ENCODE assay signal across 13 cellular contexts in the genomic region with DNA sequence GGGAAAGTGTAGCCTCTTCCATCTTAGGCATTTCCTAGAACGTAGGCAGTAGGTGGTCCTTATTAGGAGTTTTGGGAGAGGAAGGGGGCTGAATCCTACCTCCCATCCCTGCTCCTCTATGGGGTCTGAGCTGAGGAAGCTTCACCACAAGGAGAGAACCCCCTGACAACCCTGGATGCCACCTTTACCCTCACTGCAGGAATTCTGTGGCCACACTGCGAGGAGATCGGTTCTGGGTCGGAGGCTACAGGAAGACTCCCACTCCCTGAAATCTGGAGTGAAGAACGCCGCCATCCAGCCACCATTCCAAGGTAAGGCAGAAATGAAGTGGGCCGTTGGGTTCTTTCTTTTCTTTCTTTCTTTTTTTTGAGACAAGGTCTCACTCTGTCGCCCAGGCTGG. TPM values are rescaled to one million over a fixed set of nuclear protein-coding genes. Genes with fewer than 3 reads are reported as not detected.
DNase-seq lines count a peak whose midpoint lies in the region; ATAC-seq lines count a peak whose summit lies in the region.
"Had no signal": no experiment of that assay in that cellular context is flagged by ENCODE, and none has a peak within 500 bp of the region (broad histone marks: within the 10 kb centered on the region; RNA-seq: fewer than 3 reads in every experiment).

No MANE protein-coding gene starts in this region.

- WGBS in mesenchymal stem cell = 90% methylated on average over 7 of the region's 8 CpGs

- H3K27me3 Mint-ChIP-seq in CD8-positive, alpha-beta memory T cell = no peaks in the 10 kb centered on the region
- no peaks in the 10 kb centered on the region for H3K27me3 Mint-ChIP-seq in activated CD4-positive, alpha-beta memory T cell treated with anti-CD3 and anti-CD28 coated beads, Interleukin-2, amount 10 ng/mL, durations not matched to agents 7 days and 5 days
- H3K27me3 Mint-ChIP-seq: stimulated activated naive B cell treated with anti-CD40 and anti-IgM and Interleukin-4, amounts not matched to agents 10 μg/mL and 1 μg/mL and 100 μg/mL, for 72 hours had no signal

- peaks cover 0 to 36% (median 0%) of the 10 kb centered on the region in 11 experiments; a peak in 4 of 22 replicates for H3K36me3 ChIP-seq in BLaER1 treated with 17β-estradiol and CSF1 and Interleukin-3, amounts not matched to agents 10 nM and 100 nM
- H3K36me3 ChIP-seq in CD8-positive, alpha-beta memory T cell (ENCODE audit: insufficient read depth, low read length) = peaks cover 14% of the 10 kb centered on the region
- H3K36me3 ChIP-seq in mesenchymal stem cell (ENCODE audit: control insufficient read depth in 1 of 2, insufficient read depth in 2 of 2, low read depth in 1 of 2, low read length in 2 of 2) = peaks cover 0 to 43% of the 10 kb centered on the region in 2 experiments
- H3K36me3 ChIP-seq: breast epithelium had no signal

- H3K4ac ChIP-seq in mesenchymal stem cell (ENCODE audit: low read depth in 1 of 2, low read length in 2 of 2) = no peak overlapping the region

- H3K27ac ChIP-seq in BLaER1 treated with 17β-estradiol and CSF1 and Interleukin-3, amounts not matched to agents 10 nM and 100 nM = no peak overlapping the region
- no peak overlapping the region for H3K27ac ChIP-seq in CD8-positive, alpha-beta memory T cell (ENCODE audit: low read depth, low read length)
- H3K27ac ChIP-seq in mesenchymal stem cell (ENCODE audit: low read length, poor library complexity, severe bottlenecking) = no peak overlapping the region

- no peaks in the 10 kb centered on the region for H3K9me3 Mint-ChIP-seq in CD8-positive, alpha-beta memory T cell
- no peaks in the 10 kb centered on the region for H3K9me3 Mint-ChIP-seq in activated CD4-positive, alpha-beta memory T cell treated with anti-CD3 and anti-CD28 coated beads, Interleukin-2, amount 10 ng/mL, durations not matched to agents 7 days and 5 days
- H3K9me3 Mint-ChIP-seq: endodermal cell had no signal

- peak overlapping the region; percentile 29 to 97 (median 86) for H3K27ac Mint-ChIP-seq in CD8-positive, alpha-beta memory T cell
- H3K27ac Mint-ChIP-seq in activated CD4-positive, alpha-beta memory T cell treated with anti-CD3 and anti-CD28 coated beads, Interleukin-2, amount 10 ng/mL, durations not matched to agents 7 days and 5 days = peak overlapping the region; percentile 100
- H3K27ac Mint-ChIP-seq: endodermal cell had no signal

- H3K4me3 ChIP-seq in BLaER1 treated with 17β-estradiol and CSF1 and Interleukin-3, amounts not matched to agents 10 nM and 100 nM = peak overlapping the region in 4 of 10 experiments; percentile 3 to 79 (median 68); a peak in 4 of 20 replicates
- H3K4me3 ChIP-seq in CD8-positive, alpha-beta memory T cell (ENCODE audit: low read length) = no peak overlapping the region
- H3K4me3 ChIP-seq in mesenchymal stem cell (ENCODE audit: insufficient read depth in 1 of 2, low read depth in 1 of 2, low read length in 2 of 2) = no peak overlapping the region

- no peaks in the 10 kb centered on the region; a peak in 2 of 22 replicates for H3K9me3 ChIP-seq in BLaER1 treated with 17β-estradiol and CSF1 and Interleukin-3, amounts not matched to agents 10 nM and 100 nM (replicated peaks in 1 of 11)
- no peaks in the 10 kb centered on the region for H3K9me3 ChIP-seq in CD8-positive, alpha-beta memory T cell (ENCODE audit: low read length)
- H3K9me3 ChIP-seq in mesenchymal stem cell (ENCODE audit: control insufficient read depth, low read length) = no peaks in the 10 kb centered on the region
- H3K9me3 ChIP-seq: breast epithelium had no signal

- peak overlapping the region; percentile 93 to 98 (median 97) for H3K4me3 Mint-ChIP-seq in CD8-positive, alpha-beta memory T cell
- H3K4me3 Mint-ChIP-seq in activated CD4-positive, alpha-beta memory T cell treated with anti-CD3 and anti-CD28 coated beads, Interleukin-2, amount 10 ng/mL, durations not matched to agents 7 days and 5 days = peak overlapping the region; percentile 97

- no peak overlapping the region for H3K9ac ChIP-seq in BLaER1 treated with 17β-estradiol and CSF1 and Interleukin-3, amounts not matched to agents 10 nM and 100 nM
- H3K9ac ChIP-seq in mesenchymal stem cell (ENCODE audit: low read length) = peak overlapping the region; percentile 92

- H3K14ac ChIP-seq in mesenchymal stem cell (ENCODE audit: low read length in 2 of 2) = no peak overlapping the region

- ATAC-seq in GM18909 (IDR thresholded peaks at IDR 0.05; ENCODE audit: poor library complexity, unreplicated experiment) = no peak
- ATAC-seq in HG03280 (IDR thresholded peaks at IDR 0.05; ENCODE audit: unreplicated experiment) = no peak
- ATAC-seq: stimulated activated naive B cell treated with anti-CD40 and anti-IgM and Interleukin-4, amounts not matched to agents 10 μg/mL and 1 μg/mL and 100 μg/mL, for 72 hours had no signal

- H4K91ac ChIP-seq in mesenchymal stem cell (ENCODE audit: low read length) = no peak overlapping the region

- H3K4me2 ChIP-seq in BLaER1 treated with 17β-estradiol and CSF1 and Interleukin-3, amounts not matched to agents 10 nM and 100 nM = peak overlapping the region; percentile 74 to 98 (median 92)
- H3K4me2 ChIP-seq in mesenchymal stem cell (ENCODE audit: low read length, poor library complexity, severe bottlenecking) = no peak overlapping the region

- no peak overlapping the region for H2BK12ac ChIP-seq in mesenchymal stem cell (ENCODE audit: low read length in 2 of 2)

- no peak for DNase-seq in CD8-positive, alpha-beta memory T cell
- DNase-seq in activated CD4-positive, alpha-beta memory T cell treated with anti-CD3 and anti-CD28 coated beads, Interleukin-2, amount 10 ng/mL, durations not matched to agents 7 days and 5 days = no peak
- no peak for DNase-seq in mesenchymal stem cell
- DNase-seq in NCI-H82 (lab: John Stamatoyannopoulos, UW) = no peak
- DNase-seq: endodermal cell; GDM1; SHP77; stimulated activated CD4-positive, alpha-beta T cell treated with anti-CD3 and anti-CD28 coated beads, Interleukin-4, amount 100 ng/mL, for 1 hour; stimulated activated naive B cell treated with anti-CD40 and anti-IgM and Interleukin-4, amounts not matched to agents 10 μg/mL and 1 μg/mL and 100 μg/mL, for 72 hours had no signal

- H3K18ac ChIP-seq in mesenchymal stem cell (ENCODE audit: low read depth in 1 of 2, low read length in 2 of 2) = no peak overlapping the region

- CTCF ChIA-PET in CD8-positive, alpha-beta memory T cell (lab: Charles Lee) = interaction anchor here (0.9 kb wide), 1 partner anchor 144 kb away, joined by 3 read pairs; no protein-coding TSS in a partner anchor
- CTCF ChIA-PET in activated CD4-positive, alpha-beta memory T cell treated with anti-CD3 and anti-CD28 coated beads, Interleukin-2, amount 10 ng/mL, durations not matched to agents 7 days and 5 days (lab: Charles Lee) = interaction anchor here (1.1 to 2.6 kb wide), 3 partner anchors 11 to 144 kb away, joined by 3 to 9 read pairs (median 4); no protein-coding TSS in a partner anchor

- no peaks in the 10 kb centered on the region for H3K79me1 ChIP-seq in mesenchymal stem cell (replicated peaks; ENCODE audit: low read length, poor library complexity, severe bottlenecking)

- POLR2A ChIA-PET in CD8-positive, alpha-beta memory T cell (lab: Charles Lee) = no interaction called here
- POLR2A ChIA-PET in activated CD4-positive, alpha-beta memory T cell treated with anti-CD3 and anti-CD28 coated beads, Interleukin-2, amount 10 ng/mL, durations not matched to agents 7 days and 5 days (lab: Charles Lee) = interaction anchor here (0.9 to 5.4 kb wide), 9 partner anchors 9 to 66 kb away, joined by 3 to 116 read pairs (median 4); a partner anchor contains a TSS

- peaks cover 0 to 13% (median 0%) of the 10 kb centered on the region in 11 experiments; a peak in 1 of 22 replicates for H4K20me1 ChIP-seq in BLaER1 treated with 17β-estradiol and CSF1 and Interleukin-3, amounts not matched to agents 10 nM and 100 nM

- peaks cover 51 to 88% (median 81%) of the 10 kb centered on the region in 10 experiments for H3K4me1 ChIP-seq in BLaER1 treated with 17β-estradiol and CSF1 and Interleukin-3, amounts not matched to agents 10 nM and 100 nM
- H3K4me1 ChIP-seq in CD8-positive, alpha-beta memory T cell (ENCODE audit: insufficient read depth, low read length) = peaks cover 12% of the 10 kb centered on the region
- H3K4me1 ChIP-seq in mesenchymal stem cell (ENCODE audit: control insufficient read depth, insufficient read depth, low read depth, low read length) = peaks cover 10% of the 10 kb centered on the region
- H3K4me1 ChIP-seq: breast epithelium had no signal

- no peak overlapping the region for H3K23ac ChIP-seq in mesenchymal stem cell (ENCODE audit: low read length in 2 of 2)

- H3K4me1 Mint-ChIP-seq in CD8-positive, alpha-beta memory T cell = peaks cover 35 to 56% (median 43%) of the 10 kb centered on the region in 3 donors
- peaks cover 82% of the 10 kb centered on the region for H3K4me1 Mint-ChIP-seq in activated CD4-positive, alpha-beta memory T cell treated with anti-CD3 and anti-CD28 coated beads, Interleukin-2, amount 10 ng/mL, durations not matched to agents 7 days and 5 days
- H3K4me1 Mint-ChIP-seq: endodermal cell had no signal

- no peak overlapping the region for H2AK5ac ChIP-seq in mesenchymal stem cell (ENCODE audit: low read length, severe bottlenecking)

- no peak overlapping the region for H2BK120ac ChIP-seq in mesenchymal stem cell (ENCODE audit: low read depth, low read length)

- H3K36me3 Mint-ChIP-seq in CD8-positive, alpha-beta memory T cell = peaks cover 8 to 47% (median 9%) of the 10 kb centered on the region in 3 donors
- peaks cover 82% of the 10 kb centered on the region for H3K36me3 Mint-ChIP-seq in activated CD4-positive, alpha-beta memory T cell treated with anti-CD3 and anti-CD28 coated beads, Interleukin-2, amount 10 ng/mL, durations not matched to agents 7 days and 5 days (ENCODE audit: low read depth)

- H3K27me3 ChIP-seq in BLaER1 treated with 17β-estradiol and CSF1 and Interleukin-3, amounts not matched to agents 10 nM and 100 nM = peaks cover 23 to 39% (median 27%) of the 10 kb centered on the region in 11 experiments
- no peaks in the 10 kb centered on the region for H3K27me3 ChIP-seq in CD8-positive, alpha-beta memory T cell (ENCODE audit: insufficient read depth, low read length, poor library complexity, severe bottlenecking)
- peaks cover 0 to 3% of the 10 kb centered on the region in 2 experiments for H3K27me3 ChIP-seq in mesenchymal stem cell (ENCODE audit: control insufficient read depth in 1 of 2, insufficient read depth in 1 of 2, low read length in 2 of 2)
- H3K27me3 ChIP-seq: breast epithelium had no signal

- H2BK5ac ChIP-seq in mesenchymal stem cell (ENCODE audit: low read depth, low read length, poor library complexity, severe bottlenecking) = no peak overlapping the region

- H2AFZ ChIP-seq in mesenchymal stem cell (ENCODE audit: low read depth, low read length) = no peak overlapping the region

- no peak overlapping the region for H4K8ac ChIP-seq in mesenchymal stem cell (ENCODE audit: low read length)

- H2BK15ac ChIP-seq in mesenchymal stem cell (ENCODE audit: low read depth, poor library complexity, severe bottlenecking) = no peak overlapping the region

RNA-seq across cellular contexts. Expression of a gene that starts 1.5 kb away (rescaled TPM):
- 10 to 100 TPM; 10.5 to 10.6 TPM for total RNA-seq in CD8-positive, alpha-beta memory T cell
- polyA plus RNA-seq in CD8-positive, alpha-beta memory T cell = 75.9 TPM
- total RNA-seq in activated CD4-positive, alpha-beta memory T cell treated with anti-CD3 and anti-CD28 coated beads, Interleukin-2, amount 10 ng/mL, durations not matched to agents 7 days and 5 days = 100 to 1,000 TPM; 682 to 702 TPM
- 6.6 TPM for polyA plus RNA-seq in mesenchymal stem cell (2013, experiment 1 of 2)
- polyA plus RNA-seq in mesenchymal stem cell (2013, experiment 2 of 2) = 6.5 TPM

Comparison
In these comparisons a context has a peak if more than half of its experiments do, and no peak if none do; other contexts are left out.
1. RNA of a gene that starts 1.5 kb away (total RNA-seq): 682 to 702 TPM in activated CD4-positive, alpha-beta memory T cell treated with anti-CD3 and anti-CD28 coated beads, Interleukin-2, amount 10 ng/mL, durations not matched to agents 7 days and 5 days; 10.5 to 10.6 TPM in CD8-positive, alpha-beta memory T cell; every median in the first group is over 10 times any median in the second.